In the genomic region with DNA sequence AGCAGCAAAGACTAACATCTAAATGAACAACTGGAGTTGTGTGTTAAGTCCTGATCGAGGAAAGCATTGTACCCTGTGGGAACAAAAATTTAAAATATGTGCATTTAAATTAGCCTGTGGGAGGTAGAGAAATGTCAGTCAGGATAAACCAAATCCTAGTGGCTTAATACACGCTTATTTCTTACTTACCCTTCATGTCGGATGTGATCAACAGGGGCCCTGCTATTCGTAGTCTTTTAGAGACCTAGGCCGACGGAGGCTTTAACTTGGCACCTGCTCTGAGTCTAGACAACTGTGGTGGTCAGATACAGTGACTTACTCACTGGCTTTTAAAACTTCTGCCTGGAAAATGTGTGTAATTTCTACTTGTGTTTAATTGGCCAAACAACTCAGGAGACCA, we compare ENCODE assay signal across 1 cellular context.
TF ChIP-seq lines count a peak whose summit lies in the region.

No MANE protein-coding gene starts in this region.

TF ChIP-seq in H1, 55 proteins besides CTCF, POLR2A, EP300 and RAD21:
- TF ChIP-seq CHD1 (IDR thresholded peaks at IDR 0.05; ENCODE audit: low read depth, low read length) (no peak), TCF12 (IDR thresholded peaks at IDR 0.05; ENCODE audit: low read depth, low read length) (peak; percentile 42; the same call in 1 of the 2 replicates)
- TF ChIP-seq, protein P1, sequence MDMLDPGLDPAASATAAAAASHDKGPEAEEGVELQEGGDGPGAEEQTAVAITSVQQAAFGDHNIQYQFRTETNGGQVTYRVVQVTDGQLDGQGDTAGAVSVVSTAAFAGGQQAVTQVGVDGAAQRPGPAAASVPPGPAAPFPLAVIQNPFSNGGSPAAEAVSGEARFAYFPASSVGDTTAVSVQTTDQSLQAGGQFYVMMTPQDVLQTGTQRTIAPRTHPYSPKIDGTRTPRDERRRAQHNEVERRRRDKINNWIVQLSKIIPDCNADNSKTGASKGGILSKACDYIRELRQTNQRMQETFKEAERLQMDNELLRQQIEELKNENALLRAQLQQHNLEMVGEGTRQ (IDR thresholded peaks at IDR 0.05; ENCODE audit: low read length), result no peak
TF ChIP-seq in H1: peak in this region for 1.
